11 cellular contexts compared by ENCODE assay signal in genomic region chr17:28926366-28926765, GRCh38. TPM values are rescaled to one million over a fixed set of nuclear protein-coding genes. Genes with fewer than 3 reads are reported as not detected.
DNase-seq lines count a peak whose midpoint lies in the region.
"Had no signal": no experiment of that assay in that cellular context is flagged by ENCODE, and none has a peak within 500 bp of the region (broad histone marks: within the 10 kb centered on the region; RNA-seq: fewer than 3 reads in every experiment).

No MANE protein-coding gene starts in this region.

- peak overlapping the region; percentile 70 for H4K91ac ChIP-seq in mesenchymal stem cell (ENCODE audit: low read length)

- peak overlapping the region in 1 of 2 experiments; percentile 87 for H3K18ac ChIP-seq in mesenchymal stem cell (ENCODE audit: low read depth in 1 of 2, low read length in 2 of 2)

- peaks cover 11% of the 10 kb centered on the region for H3K79me1 ChIP-seq in mesenchymal stem cell (replicated peaks; ENCODE audit: low read length, poor library complexity, severe bottlenecking)

- no peak overlapping the region for H2AK5ac ChIP-seq in mesenchymal stem cell (ENCODE audit: low read length, severe bottlenecking)

- no peaks in the 10 kb centered on the region for H3K27me3 Mint-ChIP-seq in activated naive CD4-positive, alpha-beta T cell treated with anti-CD3 and anti-CD28 coated beads, Interleukin-2, amount 50 U/mL, for 24 hours
- no peaks in the 10 kb centered on the region for H3K27me3 Mint-ChIP-seq in activated naive CD8-positive, alpha-beta T cell

- WGBS in mesenchymal stem cell: 81% methylated on average over 2 of the region's 2 CpGs
- 82% methylated on average over 2 of the region's 2 CpGs for WGBS in urinary bladder

- H3K27me3 ChIP-seq in mesenchymal stem cell (ENCODE audit: control insufficient read depth in 1 of 2, insufficient read depth in 1 of 2, low read length in 2 of 2): no peaks in the 10 kb centered on the region
- H3K27me3 ChIP-seq: gastroesophageal sphincter had no signal

- H4K8ac ChIP-seq in mesenchymal stem cell (ENCODE audit: low read length): peak overlapping the region; percentile 45

- peaks cover 9% of the 10 kb centered on the region for H3K9me3 ChIP-seq in mesenchymal stem cell (ENCODE audit: control insufficient read depth, low read length)
- H3K9me3 ChIP-seq: gastroesophageal sphincter had no signal

- peak overlapping the region; percentile 49 for H3K4me3 Mint-ChIP-seq in activated naive CD4-positive, alpha-beta T cell treated with anti-CD3 and anti-CD28 coated beads, Interleukin-2, amount 50 U/mL, for 24 hours
- peak overlapping the region; percentile 53 for H3K4me3 Mint-ChIP-seq in activated naive CD8-positive, alpha-beta T cell
- H3K4me3 Mint-ChIP-seq: nephron had no signal

- in situ Hi-C loops in ACHN (cut with HindIII; ENCODE audit: low pct_ligation_motif_present, low pct_unique_long_range_greater_than_20kb, low sequenced_read_pairs): no loop called here

- peaks cover 59% of the 10 kb centered on the region for H3K4me1 Mint-ChIP-seq in activated naive CD4-positive, alpha-beta T cell treated with anti-CD3 and anti-CD28 coated beads, Interleukin-2, amount 50 U/mL, for 24 hours
- peaks cover 65% of the 10 kb centered on the region for H3K4me1 Mint-ChIP-seq in activated naive CD8-positive, alpha-beta T cell (ENCODE audit: low read depth)
- H3K4me1 Mint-ChIP-seq: nephron had no signal

- H3K36me3 Mint-ChIP-seq in activated naive CD4-positive, alpha-beta T cell treated with anti-CD3 and anti-CD28 coated beads, Interleukin-2, amount 50 U/mL, for 24 hours: peaks cover 34% of the 10 kb centered on the region
- H3K36me3 Mint-ChIP-seq in activated naive CD8-positive, alpha-beta T cell: peaks cover 37% of the 10 kb centered on the region

- H3K27ac ChIP-seq in mesenchymal stem cell (ENCODE audit: low read length, poor library complexity, severe bottlenecking): peak overlapping the region; percentile 50
- peak overlapping the region; percentile 46 for H3K27ac ChIP-seq in urinary bladder (ENCODE audit: low read depth)

- H3K14ac ChIP-seq in mesenchymal stem cell (ENCODE audit: low read length in 2 of 2): no peak overlapping the region

- H2AFZ ChIP-seq in mesenchymal stem cell (ENCODE audit: low read depth, low read length): no peak overlapping the region

- H2BK120ac ChIP-seq in mesenchymal stem cell (ENCODE audit: low read depth, low read length): no peak overlapping the region

- H3K4ac ChIP-seq in mesenchymal stem cell (ENCODE audit: low read depth in 1 of 2, low read length in 2 of 2): peak overlapping the region in 1 of 2 experiments; percentile 70

- no peak overlapping the region for H3K4me3 ChIP-seq in mesenchymal stem cell (ENCODE audit: insufficient read depth in 1 of 2, low read depth in 1 of 2, low read length in 2 of 2)
- H3K4me3 ChIP-seq in urinary bladder (ENCODE audit: low read depth, low read length): no peak overlapping the region
- H3K4me3 ChIP-seq: gastroesophageal sphincter had no signal

- no peaks in the 10 kb centered on the region for H3K9me3 Mint-ChIP-seq in activated naive CD4-positive, alpha-beta T cell treated with anti-CD3 and anti-CD28 coated beads, Interleukin-2, amount 50 U/mL, for 24 hours
- H3K9me3 Mint-ChIP-seq in activated naive CD8-positive, alpha-beta T cell (ENCODE audit: low read depth): no peaks in the 10 kb centered on the region
- H3K9me3 Mint-ChIP-seq: nephron had no signal

- peak overlapping the region; percentile 92 for H3K27ac Mint-ChIP-seq in activated naive CD4-positive, alpha-beta T cell treated with anti-CD3 and anti-CD28 coated beads, Interleukin-2, amount 50 U/mL, for 24 hours
- peak overlapping the region; percentile 76 for H3K27ac Mint-ChIP-seq in activated naive CD8-positive, alpha-beta T cell

- no peak overlapping the region for H2BK5ac ChIP-seq in mesenchymal stem cell (ENCODE audit: low read depth, low read length, poor library complexity, severe bottlenecking)

- peak overlapping the region in 1 of 2 experiments; percentile 66 for H3K23ac ChIP-seq in mesenchymal stem cell (ENCODE audit: low read length in 2 of 2)

- no peak overlapping the region for H3K4me2 ChIP-seq in mesenchymal stem cell (ENCODE audit: low read length, poor library complexity, severe bottlenecking)

- no peak for DNase-seq in activated naive CD4-positive, alpha-beta T cell (lab: John Stamatoyannopoulos, UW)
- DNase-seq in mesenchymal stem cell (no peak), NCI-H1048 (lab: John Stamatoyannopoulos, UW) (no peak), ACHN (no peak), SKM-1 (lab: John Stamatoyannopoulos, UW; ENCODE audit: unreplicated experiment) (no peak)
- DNase-seq: NCI-H524 treated with DMSO at 0.1 percent for 48 hours had no signal

- H3K4me1 ChIP-seq in mesenchymal stem cell (ENCODE audit: control insufficient read depth, insufficient read depth, low read depth, low read length): peaks cover 6% of the 10 kb centered on the region
- peaks cover 2% of the 10 kb centered on the region for H3K4me1 ChIP-seq in urinary bladder (ENCODE audit: insufficient read depth)

- peak overlapping the region; percentile 21 for H3K9ac ChIP-seq in mesenchymal stem cell (ENCODE audit: low read length)

- H3K36me3 ChIP-seq in mesenchymal stem cell (ENCODE audit: control insufficient read depth in 1 of 2, insufficient read depth in 2 of 2, low read depth in 1 of 2, low read length in 2 of 2) (peaks cover 24 to 67% of the 10 kb centered on the region in 2 experiments), urinary bladder (ENCODE audit: insufficient read depth) (peaks cover 3% of the 10 kb centered on the region)

- no peak overlapping the region for H2BK15ac ChIP-seq in mesenchymal stem cell (ENCODE audit: low read depth, poor library complexity, severe bottlenecking)

- peak overlapping the region; percentile 4 to 38 for H2BK12ac ChIP-seq in mesenchymal stem cell (ENCODE audit: low read length in 2 of 2)

RNA-seq across cellular contexts. Expression of gene DHRS13, which starts 23.5 kb away (rescaled TPM):
- 1.8 TPM for polyA plus RNA-seq in mesenchymal stem cell (2013, experiment 1 of 2)
- polyA plus RNA-seq in mesenchymal stem cell (2013, experiment 2 of 2): 1.7 TPM
- total RNA-seq in urinary bladder: 8.5 TPM
- 8.8 TPM for polyA plus RNA-seq in urinary bladder

RNA-seq across cellular contexts. Expression of gene PHF12, which starts 25.0 kb away (rescaled TPM):
- 22.4 TPM for polyA plus RNA-seq in mesenchymal stem cell (2013, experiment 1 of 2)
- polyA plus RNA-seq in mesenchymal stem cell (2013, experiment 2 of 2): 20.9 TPM
- total RNA-seq in urinary bladder: 21.1 TPM
- 30.8 TPM for polyA plus RNA-seq in urinary bladder

RNA-seq across cellular contexts. Expression of gene FLOT2, which starts 28.8 kb away (rescaled TPM):
- polyA plus RNA-seq in mesenchymal stem cell (2013, experiment 1 of 2): 70.2 TPM
- polyA plus RNA-seq in mesenchymal stem cell (2013, experiment 2 of 2): 65.0 TPM
- total RNA-seq in urinary bladder: 25.1 TPM
- 120 TPM for polyA plus RNA-seq in urinary bladder
